Comparison of ENCODE assay signal across 9 cellular contexts in the genomic region with DNA sequence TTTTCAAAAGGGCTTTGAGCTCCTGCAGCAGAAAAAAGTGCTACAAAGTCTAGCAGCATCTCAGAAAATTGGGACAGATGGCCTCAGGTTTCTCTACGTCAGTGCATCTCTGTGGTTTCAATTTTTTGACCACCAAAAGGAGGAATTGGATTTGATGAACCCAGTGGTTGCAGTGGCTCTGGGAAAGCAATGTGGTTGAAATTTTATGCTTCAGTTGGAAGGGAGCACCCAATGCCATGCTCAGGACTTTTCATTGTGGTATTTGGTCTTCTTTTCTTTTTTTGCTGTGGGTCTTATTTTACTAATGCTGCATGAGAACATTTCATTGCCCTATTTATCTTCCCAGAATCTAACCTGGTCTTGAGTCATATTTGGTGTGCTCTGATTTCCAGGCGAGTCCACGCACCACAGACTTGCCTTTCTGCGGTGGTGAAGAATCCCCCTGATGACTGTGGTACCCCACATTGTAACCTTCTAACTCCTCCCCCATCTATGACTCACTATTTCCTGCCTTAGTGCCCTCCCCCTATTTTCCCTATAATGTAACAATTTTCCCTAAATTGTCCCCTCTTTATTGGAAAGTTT.
DNase-seq lines count a peak whose midpoint lies in the region; ATAC-seq and TF ChIP-seq lines count a peak whose summit lies in the region.
"Had no signal": no experiment of that assay in that cellular context is flagged by ENCODE, and none has a peak within 500 bp of the region (broad histone marks: within the 10 kb centered on the region; RNA-seq: fewer than 3 reads in every experiment).

No MANE protein-coding gene starts in this region.

- H4K20me1 ChIP-seq in BLaER1: no peaks in the 10 kb centered on the region

- DNase-seq in activated naive CD4-positive, alpha-beta T cell treated with anti-CD3 and anti-CD28 coated beads, Interleukin-2, amount 10 ng/mL, durations not matched to agents 7 days and 5 days: peak; percentile 34
- DNase-seq in stimulated activated CD8-positive, alpha-beta memory T cell treated with anti-CD3 and anti-CD28 coated beads, Interleukin-4, amount 100 ng/mL, for 48 hours: peak; percentile 77
- DNase-seq in HuH-7.5 (ENCODE audit: low spot score) (no peak), HEK293T (ENCODE audit: extremely low spot score) (no peak), GM19240 (ENCODE audit: insufficient read length, low spot score) (no peak)

- no peaks in the 10 kb centered on the region for H3K9me3 Mint-ChIP-seq in activated naive CD4-positive, alpha-beta T cell treated with anti-CD3 and anti-CD28 coated beads, Interleukin-2, amount 10 ng/mL, durations not matched to agents 7 days and 5 days
- H3K9me3 Mint-ChIP-seq: dendritic cell treated with granulocyte-macrophage colony-stimulating factor and Interleukin-4, amounts not matched to agents 40 ng/mL and 50 ng/mL, for 4 days had no signal

- no peaks in the 10 kb centered on the region for H3K27me3 Mint-ChIP-seq in activated naive CD4-positive, alpha-beta T cell treated with anti-CD3 and anti-CD28 coated beads, Interleukin-2, amount 10 ng/mL, durations not matched to agents 7 days and 5 days

- no peak overlapping the region for H3K4me3 ChIP-seq in BLaER1

- CTCF ChIA-PET in activated naive CD4-positive, alpha-beta T cell treated with anti-CD3 and anti-CD28 coated beads, Interleukin-2, amount 10 ng/mL, durations not matched to agents 7 days and 5 days (lab: Charles Lee): interaction anchor here (0.6 to 8.0 kb wide), 5 partner anchors 16 to 1513 kb away, joined by 3 to 115 read pairs (median 10); no protein-coding TSS in a partner anchor
- CTCF ChIA-PET in HEK293T (lab: Yijun Ruan, JAX): no interaction called here

- peak overlapping the region; percentile 93 for H3K4me2 ChIP-seq in BLaER1

- H3K9me3 ChIP-seq in BLaER1: no peaks in the 10 kb centered on the region

- peaks cover 83% of the 10 kb centered on the region for H3K4me1 ChIP-seq in BLaER1

- no peak overlapping the region; the same call in 1 of the 2 replicates for H3K27ac ChIP-seq in BLaER1

- no peak overlapping the region for H3K4me3 Mint-ChIP-seq in activated naive CD4-positive, alpha-beta T cell treated with anti-CD3 and anti-CD28 coated beads, Interleukin-2, amount 10 ng/mL, durations not matched to agents 7 days and 5 days
- H3K4me3 Mint-ChIP-seq: dendritic cell treated with granulocyte-macrophage colony-stimulating factor and Interleukin-4, amounts not matched to agents 40 ng/mL and 50 ng/mL, for 4 days had no signal

- no peak overlapping the region for H3K9ac ChIP-seq in BLaER1

- peaks cover 9% of the 10 kb centered on the region for H3K36me3 ChIP-seq in BLaER1

- peak overlapping the region; percentile 75 for H3K27ac Mint-ChIP-seq in activated naive CD4-positive, alpha-beta T cell treated with anti-CD3 and anti-CD28 coated beads, Interleukin-2, amount 10 ng/mL, durations not matched to agents 7 days and 5 days

- peak; percentile 61 for ATAC-seq in GM19463 (IDR thresholded peaks at IDR 0.05; ENCODE audit: unreplicated experiment)
- ATAC-seq in HG03558 (IDR thresholded peaks at IDR 0.05; ENCODE audit: extremely low read depth, unreplicated experiment): peak; percentile 42

- H3K27me3 ChIP-seq in BLaER1: no peaks in the 10 kb centered on the region

- H3K36me3 Mint-ChIP-seq in activated naive CD4-positive, alpha-beta T cell treated with anti-CD3 and anti-CD28 coated beads, Interleukin-2, amount 10 ng/mL, durations not matched to agents 7 days and 5 days: peaks cover 6% of the 10 kb centered on the region

- peaks cover 62% of the 10 kb centered on the region for H3K4me1 Mint-ChIP-seq in activated naive CD4-positive, alpha-beta T cell treated with anti-CD3 and anti-CD28 coated beads, Interleukin-2, amount 10 ng/mL, durations not matched to agents 7 days and 5 days

- POLR2A ChIA-PET in HEK293T (lab: Yijun Ruan, JAX): no interaction called here

TF ChIP-seq in HEK293T, 16 proteins besides CTCF, POLR2A, EP300 and RAD21:
- TF ChIP-seq NFRKB (IDR thresholded peaks at IDR 0.05) (no peak), FOXA1 (IDR thresholded peaks at IDR 0.05) (no peak), SP1 (IDR thresholded peaks at IDR 0.05) (no peak), SUZ12 (IDR thresholded peaks at IDR 0.05) (no peak), L3MBTL2 (conservative IDR thresholded peaks at IDR 0.05) (no peak), ELF4 (IDR thresholded peaks at IDR 0.05) (no peak), BHLHE40 (IDR thresholded peaks at IDR 0.05; ENCODE audit: borderline replicate concordance) (no peak), HDGF (IDR thresholded peaks at IDR 0.05; ENCODE audit: borderline replicate concordance) (no peak), TARDBP (IDR thresholded peaks at IDR 0.05) (no peak), FOXM1 (IDR thresholded peaks at IDR 0.05; ENCODE audit: borderline replicate concordance) (no peak)
- TF ChIP-seq, protein P1, sequence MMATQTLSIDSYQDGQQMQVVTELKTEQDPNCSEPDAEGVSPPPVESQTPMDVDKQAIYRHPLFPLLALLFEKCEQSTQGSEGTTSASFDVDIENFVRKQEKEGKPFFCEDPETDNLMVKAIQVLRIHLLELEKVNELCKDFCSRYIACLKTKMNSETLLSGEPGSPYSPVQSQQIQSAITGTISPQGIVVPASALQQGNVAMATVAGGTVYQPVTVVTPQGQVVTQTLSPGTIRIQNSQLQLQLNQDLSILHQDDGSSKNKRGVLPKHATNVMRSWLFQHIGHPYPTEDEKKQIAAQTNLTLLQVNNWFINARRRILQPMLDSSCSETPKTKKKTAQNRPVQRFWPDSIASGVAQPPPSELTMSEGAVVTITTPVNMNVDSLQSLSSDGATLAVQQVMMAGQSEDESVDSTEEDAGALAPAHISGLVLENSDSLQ (IDR thresholded peaks at IDR 0.05): no peak

Comparison
In these comparisons a context has a peak if more than half of its experiments do, and no peak if none do; other contexts are left out.
1. DNase-seq: peak in activated naive CD4-positive, alpha-beta T cell treated with anti-CD3 and anti-CD28 coated beads, Interleukin-2, amount 10 ng/mL, durations not matched to agents 7 days and 5 days (single experiment) and stimulated activated CD8-positive, alpha-beta memory T cell treated with anti-CD3 and anti-CD28 coated beads, Interleukin-4, amount 100 ng/mL, for 48 hours (single experiment); none in HuH-7.5 (single experiment), HEK293T (single experiment) and GM19240 (single experiment).